ENCODE assay signal across 26 cellular contexts in the genomic region with DNA sequence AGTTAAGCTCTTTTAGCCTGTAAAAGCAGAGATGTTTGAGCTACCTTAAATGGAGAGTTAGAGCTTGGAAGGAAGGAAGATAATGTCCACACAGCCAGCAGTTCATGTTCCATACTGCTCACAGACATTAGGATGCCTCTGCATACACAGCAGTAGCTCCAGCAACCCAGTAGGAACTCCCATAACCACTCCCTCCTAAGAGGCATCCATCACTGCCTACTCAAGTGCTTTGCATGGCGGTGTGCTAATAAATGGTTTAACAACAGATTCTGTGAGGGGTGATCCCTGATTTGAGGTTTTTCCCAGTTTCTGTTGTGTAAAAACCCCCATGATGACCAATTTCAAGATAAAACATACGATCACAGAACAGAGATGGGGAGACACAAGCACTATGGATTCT.
"Had no signal": no experiment of that assay in that cellular context is flagged by ENCODE, and none has a peak within 500 bp of the region (broad histone marks: within the 10 kb centered on the region; RNA-seq: fewer than 3 reads in every experiment).

No MANE protein-coding gene starts in this region.

- H3K27me3 ChIP-seq: neural progenitor cell, right atrium auricular region, suprapubic skin, transverse colon, vagina had no signal

- H3K4me2 ChIP-seq: neural progenitor cell, smooth muscle cell had no signal

- ATAC-seq: left colon; lower lobe of right lung; naive thymus-derived CD4-positive, alpha-beta T cell; sciatic nerve; stimulated activated naive CD8-positive, alpha-beta T cell treated with anti-CD3 and anti-CD28 coated beads, Interleukin-15, amount 100 ng/mL, for 72 hours had no signal

- H3K4me3 ChIP-seq: coronary artery, left ventricle myocardium inferior, lower lobe of right lung, neural progenitor cell, prostate gland, right atrium auricular region, smooth muscle cell, suprapubic skin, transverse colon, vagina had no signal

- H3K36me3 ChIP-seq: left ventricle myocardium inferior, lower lobe of right lung, neural progenitor cell, prostate gland, right atrium auricular region, suprapubic skin, transverse colon, vagina had no signal

- DNase-seq: effector memory CD4-positive, alpha-beta T cell; hypothalamus; immature natural killer cell; islet precursor cell; left colon; left ventricle myocardium inferior; lower lobe of right lung; naive thymus-derived CD4-positive, alpha-beta T cell; stimulated activated CD4-positive, alpha-beta T cell treated with anti-CD3 and anti-CD28 coated beads, Interleukin-12 subunit alpha, Interleukin-12 subunit beta, amount 100 ng/mL, for 4 hours; stimulated activated CD4-positive, alpha-beta T cell treated with anti-CD3 and anti-CD28 coated beads, Interleukin-1b, Interleukin-23, amount 100 ng/mL, for 48 hours; stimulated activated CD4-positive, alpha-beta T cell treated with anti-CD3 and anti-CD28 coated beads, Interleukin-4, amount 100 ng/mL, for 1 hour; stimulated activated CD8-positive, alpha-beta memory T cell treated with anti-CD3 and anti-CD28 coated beads, Interleukin-4, amount 100 ng/mL, for 48 hours; stimulated activated naive CD4-positive, alpha-beta T cell; stimulated activated naive CD8-positive, alpha-beta T cell treated with anti-CD3 and anti-CD28 coated beads, Interleukin-15, amount 100 ng/mL, for 72 hours; transverse colon had no signal

- H3K9ac ChIP-seq: neural progenitor cell, parathyroid adenoma had no signal

- H2AFZ ChIP-seq: neural progenitor cell, parathyroid adenoma had no signal

- FAIRE-seq: endometrium, frontal cortex had no signal

- H3K79me2 ChIP-seq: parathyroid adenoma had no signal

- H3K27ac ChIP-seq: coronary artery, left ventricle myocardium inferior, lower lobe of right lung, neural progenitor cell, parathyroid adenoma, prostate gland, right atrium auricular region, suprapubic skin, transverse colon, vagina had no signal

- H3K9me3 ChIP-seq: lower lobe of right lung, prostate gland, right atrium auricular region, suprapubic skin, transverse colon, vagina had no signal

- H3K4me1 ChIP-seq: left ventricle myocardium inferior, lower lobe of right lung, neural progenitor cell, parathyroid adenoma, prostate gland, right atrium auricular region, suprapubic skin, transverse colon, vagina had no signal
